Comparison of ENCODE assay signal across 29 cellular contexts in the genomic region with DNA sequence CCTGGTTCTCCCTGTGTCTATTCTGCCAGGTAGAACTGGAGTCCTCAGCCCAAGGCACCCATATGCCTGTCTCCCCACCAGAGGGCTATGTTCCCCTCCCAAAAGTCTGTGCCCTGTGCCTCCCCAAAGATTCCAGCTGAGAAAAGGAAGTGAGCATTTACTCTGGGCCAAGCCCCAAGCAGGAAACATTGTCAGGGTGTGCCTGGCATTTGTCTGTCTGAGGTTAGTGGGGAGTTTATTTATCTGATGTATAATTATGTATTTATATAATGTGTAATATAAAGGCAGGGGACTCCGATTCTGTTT. TPM values are rescaled to one million over a fixed set of nuclear protein-coding genes. Genes with fewer than 3 reads are reported as not detected.
DNase-seq lines count a peak whose midpoint lies in the region; ATAC-seq, FAIRE-seq and TF ChIP-seq lines count a peak whose summit lies in the region.
"Had no signal": no experiment of that assay in that cellular context is flagged by ENCODE, and none has a peak within 500 bp of the region (broad histone marks: within the 10 kb centered on the region; RNA-seq: fewer than 3 reads in every experiment).

No MANE protein-coding gene starts in this region.

- H3K4me3 ChIP-seq in GM06990 (replicated peaks; ENCODE audit: low read depth, low read length) = no peak overlapping the region
- no peak overlapping the region for H3K4me3 ChIP-seq in WERI-Rb-1 (ENCODE audit: low read depth, low read length)
- H3K4me3 ChIP-seq in mesodermal cell (ENCODE audit: extremely low read depth, insufficient read depth, low read length, poor library complexity, severe bottlenecking) = no peak overlapping the region
- no peak overlapping the region for H3K4me3 ChIP-seq in pancreas
- H3K4me3 ChIP-seq in hepatocyte = no peak overlapping the region
- H3K4me3 ChIP-seq: GM12878, thyroid gland had no signal

- H3K36me3 ChIP-seq in GM06990 (ENCODE audit: control insufficient read depth, insufficient read depth, low read length) (no peaks in the 10 kb centered on the region), WERI-Rb-1 (no peaks in the 10 kb centered on the region), mesodermal cell (ENCODE audit: control insufficient read depth, insufficient read depth, low read length) (no peaks in the 10 kb centered on the region), pancreas (no peaks in the 10 kb centered on the region), hepatocyte (replicated peaks; ENCODE audit: insufficient read depth, low read depth) (no peaks in the 10 kb centered on the region)
- H3K36me3 ChIP-seq: thyroid gland had no signal

- no peaks in the 10 kb centered on the region for H3K9me2 ChIP-seq in hepatocyte (replicated peaks; ENCODE audit: insufficient read depth)

- intact Hi-C loops in pancreas (cut with DNase I) = no loop called here

- DNase-seq in GM06990 (ENCODE audit: extremely low read depth, insufficient read length) (no peak), Kasumi-1 (lab: John Stamatoyannopoulos, UW) (peak; percentile 7 to 11), WERI-Rb-1 (no peak), pancreas (no peak), hepatocyte (ENCODE audit: low spot score) (no peak), NCI-H1092 treated with DMSO at 0.1 percent for 48 hours (lab: John Stamatoyannopoulos, UW) (no peak)
- DNase-seq: activated CD4-positive, alpha-beta memory T cell treated with anti-CD3 and anti-CD28 coated beads for 36 hours; activated naive CD4-positive, alpha-beta T cell treated with Interleukin-2 at 50 U/mL for 16 hours; amygdala; DMS153; erythroblast; GDM1; KBM-7; kidney; mammary epithelial cell; naive B cell; NCI-H1092; NCI-H524; posterior cingulate gyrus; stimulated activated CD4-positive, alpha-beta T cell treated with anti-CD3 and anti-CD28 coated beads, Interleukin-2, amount 100 ng/mL, for 24 hours; stimulated activated naive CD8-positive, alpha-beta T cell treated with anti-CD3 and anti-CD28 coated beads, Interleukin-15, Interleukin-2, amounts not matched to agents 100 U/mL and 50 U/mL, for 24 hours; thyroid gland had no signal

- H3K27me3 ChIP-seq in GM06990 (replicated peaks; ENCODE audit: control insufficient read depth, insufficient read depth, low read length) = no peaks in the 10 kb centered on the region
- no peaks in the 10 kb centered on the region for H3K27me3 ChIP-seq in WERI-Rb-1 (ENCODE audit: insufficient read depth, low read depth, severe bottlenecking)
- no peaks in the 10 kb centered on the region for H3K27me3 ChIP-seq in pancreas
- no peaks in the 10 kb centered on the region for H3K27me3 ChIP-seq in hepatocyte
- H3K27me3 ChIP-seq: thyroid gland had no signal

- no peak overlapping the region for H2AFZ ChIP-seq in hepatocyte

- no peaks in the 10 kb centered on the region for H3K9me3 ChIP-seq in WERI-Rb-1 (ENCODE audit: severe bottlenecking)
- no peaks in the 10 kb centered on the region for H3K9me3 ChIP-seq in mesodermal cell (ENCODE audit: control insufficient read depth, low read length)
- H3K9me3 ChIP-seq in pancreas = no peaks in the 10 kb centered on the region
- no peaks in the 10 kb centered on the region for H3K9me3 ChIP-seq in hepatocyte (ENCODE audit: low read depth)
- H3K9me3 ChIP-seq: thyroid gland had no signal

- H3K4me1 ChIP-seq in mesodermal cell (ENCODE audit: control insufficient read depth, insufficient read depth, low read length, poor library complexity, severe bottlenecking) (peaks cover 10% of the 10 kb centered on the region), pancreas (no peaks in the 10 kb centered on the region), hepatocyte (ENCODE audit: insufficient read depth) (no peaks in the 10 kb centered on the region)
- H3K4me1 ChIP-seq: thyroid gland had no signal

- WGBS in mesodermal cell (ENCODE audit: insufficient coverage in 2 of 2), 2 experiments = 100% methylated on average over 1 of the region's 1 CpG
- WGBS in pancreas, 2 donors = 56 to 70% methylated on average over 1 of the region's 1 CpG
- 71% methylated on average over 1 of the region's 1 CpG for WGBS in hepatocyte (ENCODE audit: low lambda C conversion rate, missing lambda C conversion rate)

- no peak for FAIRE-seq in pancreas (lab: Jason Lieb, UNC)
- FAIRE-seq: frontal cortex, GM12878, GM19239, kidney had no signal

- no peaks in the 10 kb centered on the region for H4K20me1 ChIP-seq in hepatocyte (ENCODE audit: insufficient read depth, poor library complexity, severe bottlenecking)

- TF ChIP-seq CTCF in GM06990 (IDR thresholded peaks at IDR 0.05; ENCODE audit: insufficient read depth, low read length, poor library complexity, severe bottlenecking) (peak; percentile 12), WERI-Rb-1 (IDR thresholded peaks at IDR 0.05; ENCODE audit: low read depth, low read length) (0 out of 2 replicates have a peak, but pooled peaks have one; percentile 11), pancreas (IDR thresholded peaks at IDR 0.05) (no peak), hepatocyte (IDR thresholded peaks at IDR 0.05; ENCODE audit: poor library complexity) (no peak)

- no peaks in the 10 kb centered on the region for H3K79me2 ChIP-seq in hepatocyte

- ATAC-seq in pancreas (no peak), GM19467 (IDR thresholded peaks at IDR 0.05; ENCODE audit: unreplicated experiment) (no peak)
- ATAC-seq: GM12878; Right ventricle myocardium inferior; stimulated activated naive CD8-positive, alpha-beta T cell treated with anti-CD3 and anti-CD28 coated beads, Interleukin-15, Interleukin-2, amounts not matched to agents 100 U/mL and 50 U/mL, for 24 hours had no signal

- no peak overlapping the region for H3K4me2 ChIP-seq in hepatocyte

- H3K27ac ChIP-seq in WERI-Rb-1 = no peak overlapping the region
- H3K27ac ChIP-seq in mesodermal cell (ENCODE audit: low read depth, low read length, severe bottlenecking) = peak overlapping the region; percentile 64
- no peak overlapping the region for H3K27ac ChIP-seq in pancreas
- H3K27ac ChIP-seq in hepatocyte = no peak overlapping the region
- H3K27ac ChIP-seq: C4-2B, thyroid gland had no signal

RNA-seq across cellular contexts. Expression of gene GDF5, which starts 5.6 kb away (rescaled TPM):
- polyA plus RNA-seq in mesodermal cell (2013, experiment 1 of 2) = 0.18 TPM
- 0.25 TPM for polyA plus RNA-seq in mesodermal cell (2013, experiment 2 of 2)
- total RNA-seq in pancreas (not detected), hepatocyte (1.0 and 1.6 TPM in 2 replicates)
- polyA plus RNA-seq in pancreas (under 1 TPM in 1 of 2 donors, not detected in 1; 0.05 TPM), hepatocyte (2.0 and 2.7 TPM in 2 replicates)
- total RNA-seq: activated CD4-positive, alpha-beta memory T cell treated with anti-CD3 and anti-CD28 coated beads for 36 hours had no signal

RNA-seq across cellular contexts. Expression of gene UQCC1, which starts 20.6 kb away (rescaled TPM):
- polyA plus RNA-seq in mesodermal cell (2013, experiment 1 of 2) = 38.0 TPM
- polyA plus RNA-seq in mesodermal cell (2013, experiment 2 of 2) = 32.3 TPM
- total RNA-seq in pancreas (10 to 100 TPM; 10.9 to 32.4 (median 15.7) TPM), hepatocyte (28.2 and 31.8 TPM in 2 replicates)
- polyA plus RNA-seq in pancreas (10 to 100 TPM; 11.4 to 22.4 TPM), hepatocyte (33.1 and 38.8 TPM in 2 replicates)

RNA-seq across cellular contexts. Expression of gene CEP250, which starts 23.0 kb away (rescaled TPM):
- polyA plus RNA-seq in mesodermal cell (2013, experiment 1 of 2) = 24.4 TPM
- 25.3 TPM for polyA plus RNA-seq in mesodermal cell (2013, experiment 2 of 2)
- total RNA-seq in pancreas = 10 to 100 TPM in 3 of 6 donors, 1 to 10 TPM in 3; 4.5 to 16.0 (median 10.0) TPM
- polyA plus RNA-seq in pancreas = 10 to 100 TPM in 1 of 2 donors, 1 to 10 TPM in 1; 7.2 to 16.2 TPM
- 9.6 and 12.4 TPM in 2 replicates for total RNA-seq in hepatocyte
- polyA plus RNA-seq in hepatocyte = 18.5 and 23.4 TPM in 2 replicates

Comparison
In these comparisons a context has a peak if more than half of its experiments do, and no peak if none do; other contexts are left out.
1. DNase-seq: peak in Kasumi-1 (2 of 2); none in GM06990 (single experiment), WERI-Rb-1 (single experiment), pancreas (0 of 6), hepatocyte (single experiment) and NCI-H1092 treated with DMSO at 0.1 percent for 48 hours (single experiment).
2. CTCF ChIP-seq: peak in GM06990 (single experiment) and WERI-Rb-1 (single experiment); none in pancreas (0 of 4) and hepatocyte (single experiment).